Comparison of ENCODE assay signal across 24 cellular contexts in the genomic region with DNA sequence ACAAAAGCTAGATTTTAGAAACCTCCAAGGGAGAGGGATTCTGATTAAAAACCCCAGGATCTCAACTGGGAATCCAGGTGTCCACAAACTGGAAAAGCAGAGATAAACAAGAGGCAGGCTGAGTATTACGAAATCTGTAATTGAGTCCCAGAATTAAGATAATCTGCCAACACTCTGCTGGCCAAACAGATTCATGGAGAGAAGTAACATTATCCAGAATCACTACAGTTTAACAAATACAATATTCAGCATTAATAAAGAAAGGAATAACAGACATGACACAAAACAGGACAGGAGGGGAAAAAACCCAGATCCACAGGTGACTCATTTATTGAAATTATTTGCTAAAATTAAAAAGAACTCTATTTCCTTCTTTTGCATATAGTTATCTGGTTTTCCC.
"Had no signal": no experiment of that assay in that cellular context is flagged by ENCODE, and none has a peak within 500 bp of the region (broad histone marks: within the 10 kb centered on the region; RNA-seq: fewer than 3 reads in every experiment).

No MANE protein-coding gene starts in this region.

- DNase-seq: activated B cell treated with CpG ODN at 0.5 μM for 24 hours; activated CD4-positive, alpha-beta T cell treated with anti-CD3 and anti-CD28 coated beads for 36 hours; activated CD4-positive, alpha-beta T cell treated with anti-CD3 and anti-CD28 coated beads, Interleukin-2, amount 50 U/mL, for 4 hours; activated CD8-positive, alpha-beta memory T cell treated with anti-CD3 and anti-CD28 coated beads for 24 hours; activated CD8-positive, alpha-beta memory T cell treated with anti-CD3 and anti-CD28 coated beads, Interleukin-2, amount 50 U/mL, for 48 hours; activated naive CD4-positive, alpha-beta T cell treated with anti-CD3 and anti-CD28 coated beads for 36 hours; activated T-cell treated with anti-CD3 and anti-CD28 coated beads, Interleukin-2, amount 50 U/mL, for 48 hours; body of pancreas; foreskin melanocyte; kidney glomerular epithelial cell; left ventricle myocardium inferior; nephron progenitor cell; occipital lobe; posterior cingulate gyrus; spleen; stimulated activated CD4-positive, alpha-beta T cell treated with anti-CD3 and anti-CD28 coated beads, Interleukin-4, amount 100 ng/mL, for 1 hour; stimulated activated naive CD4-positive, alpha-beta T cell; T1000; testis had no signal

- ATAC-seq: activated CD4-positive, alpha-beta T cell treated with anti-CD3 and anti-CD28 coated beads for 36 hours; body of pancreas had no signal

- H3K4me2 ChIP-seq: hepatocyte had no signal

- H3K4me1 Mint-ChIP-seq: activated B cell treated with CpG ODN at 0.5 μM for 24 hours; activated CD4-positive, alpha-beta T cell treated with anti-CD3 and anti-CD28 coated beads for 36 hours had no signal

- H3K4me1 ChIP-seq: body of pancreas, spleen, testis had no signal

- H3K36me3 ChIP-seq: cardiac muscle cell, left ventricle myocardium inferior, spleen, vagina had no signal

- H3K9me3 ChIP-seq: body of pancreas, left ventricle myocardium inferior, testis, vagina had no signal

- H3K27me3 ChIP-seq: body of pancreas, cardiac muscle cell, hepatocyte, spleen, testis, vagina had no signal

- H3K36me3 Mint-ChIP-seq: type B pancreatic cell had no signal

- H2AFZ ChIP-seq: hepatocyte had no signal

- H3K4me3 Mint-ChIP-seq: activated B cell treated with CpG ODN at 0.5 μM for 24 hours; activated CD4-positive, alpha-beta T cell treated with anti-CD3 and anti-CD28 coated beads for 36 hours; activated naive CD4-positive, alpha-beta T cell treated with anti-CD3 and anti-CD28 coated beads for 36 hours; nephron progenitor cell; type B pancreatic cell had no signal

- H3K27me3 Mint-ChIP-seq: activated B cell treated with CpG ODN at 0.5 μM for 24 hours; activated CD4-positive, alpha-beta T cell treated with anti-CD3 and anti-CD28 coated beads for 36 hours; type B pancreatic cell had no signal

- H3K27ac ChIP-seq: body of pancreas, cardiac muscle cell, epithelial cell of prostate, hepatocyte, left ventricle myocardium inferior, spleen, testis, vagina had no signal

- H3K4me3 ChIP-seq: body of pancreas, cardiac muscle cell, hepatocyte, left ventricle myocardium inferior, spleen, testis, vagina had no signal

- H3K79me2 ChIP-seq: hepatocyte had no signal

- H3K27ac Mint-ChIP-seq: activated B cell treated with CpG ODN at 0.5 μM for 24 hours; activated CD4-positive, alpha-beta T cell treated with anti-CD3 and anti-CD28 coated beads for 36 hours; activated naive CD4-positive, alpha-beta T cell treated with anti-CD3 and anti-CD28 coated beads for 36 hours; nephron progenitor cell; type B pancreatic cell had no signal
